9 cellular contexts compared by ENCODE assay signal in genomic region chr16:84614914-84615813, GRCh38. TPM values are rescaled to one million over a fixed set of nuclear protein-coding genes. Genes with fewer than 3 reads are reported as not detected.
DNase-seq lines count a peak whose midpoint lies in the region; ATAC-seq and TF ChIP-seq lines count a peak whose summit lies in the region.
"Had no signal": no experiment of that assay in that cellular context is flagged by ENCODE, and none has a peak within 500 bp of the region (broad histone marks: within the 10 kb centered on the region; RNA-seq: fewer than 3 reads in every experiment).

No MANE protein-coding gene starts in this region.

- DNase-seq in AG04449 (ENCODE audit: low read depth, low spot score) (no peak), COLO829 (ENCODE audit: low spot score) (no peak), H9 (no peak), WERI-Rb-1 (no peak)
- no peak for DNase-seq in activated naive CD8-positive, alpha-beta T cell treated with anti-CD3 and anti-CD28 coated beads for 36 hours
- DNase-seq in stimulated activated naive CD4-positive, alpha-beta T cell (lab: John Stamatoyannopoulos, UW), result no peak
- DNase-seq: NCI-H2081 treated with DMSO at 0.1 percent for 48 hours had no signal

- peak overlapping the region; percentile 97 for H3K4me3 Mint-ChIP-seq in activated naive CD8-positive, alpha-beta T cell treated with anti-CD3 and anti-CD28 coated beads for 36 hours
- peak overlapping the region in 1 of 2 experiments; percentile 64; a peak in 2 of 5 replicates for H3K4me3 Mint-ChIP-seq in H9

- no peak overlapping the region for H3K9ac ChIP-seq in H9 (ENCODE audit: extremely low read depth, insufficient read length, low read length)

- no peak overlapping the region for H4K91ac ChIP-seq in H9 (ENCODE audit: insufficient read length, low read depth, low read length)

- no peak overlapping the region for H4K5ac ChIP-seq in H9 (ENCODE audit: insufficient read length, low read depth, low read length)

- H3K4me2 ChIP-seq in H9 (ENCODE audit: insufficient read depth, insufficient read length, low read length), result no peak overlapping the region

- H2BK5ac ChIP-seq in H9 (ENCODE audit: insufficient read length, low read length), result no peak overlapping the region

- peaks cover 58% of the 10 kb centered on the region for H3K4me1 Mint-ChIP-seq in activated naive CD8-positive, alpha-beta T cell treated with anti-CD3 and anti-CD28 coated beads for 36 hours
- H3K4me1 Mint-ChIP-seq in H9, result peaks cover 32 to 39% of the 10 kb centered on the region in 2 experiments

- H3K56ac ChIP-seq in H9 (ENCODE audit: insufficient read length, low read depth, low read length), result no peak overlapping the region

- no peak overlapping the region for H2BK15ac ChIP-seq in H9 (ENCODE audit: low read depth, low read length)

- H4K8ac ChIP-seq in H9 (replicated peaks; ENCODE audit: insufficient read length, low read depth, low read length), result no peak overlapping the region

- no peaks in the 10 kb centered on the region for H3K9me3 Mint-ChIP-seq in activated naive CD8-positive, alpha-beta T cell treated with anti-CD3 and anti-CD28 coated beads for 36 hours
- H3K9me3 Mint-ChIP-seq in H9, result no peaks in the 10 kb centered on the region

- CTCF ChIA-PET in AG04449 (lab: Yijun Ruan, JAX), result interaction anchor here (1.2 to 18.6 kb wide), 4 partner anchors 10 to 111 kb away, joined by 3 to 446 read pairs (median 8); partner anchors contain the start of gene MEAK7

- H4K20me1 ChIP-seq in H9 (ENCODE audit: control insufficient read depth, insufficient read depth, insufficient read length), result no peaks in the 10 kb centered on the region

- H3K27me3 ChIP-seq in mononuclear cell (ENCODE audit: insufficient read depth, low read length) (no peaks in the 10 kb centered on the region), H9 (ENCODE audit: insufficient read depth, low read length) (peaks cover 3% of the 10 kb centered on the region; the same call in 1 of the 2 replicates), WERI-Rb-1 (ENCODE audit: insufficient read depth, low read depth, severe bottlenecking) (no peaks in the 10 kb centered on the region)

- TF ChIP-seq POLR2A in GM18505 (IDR thresholded peaks at IDR 0.05; ENCODE audit: borderline replicate concordance, extremely low read depth, insufficient read depth, insufficient read length), result peak; percentile 8

- H3K18ac ChIP-seq in H9 (ENCODE audit: insufficient read length, low read depth, low read length), result no peak overlapping the region

- H3K4me3 ChIP-seq in AG04449 (ENCODE audit: low read depth, low read length), result peak overlapping the region; percentile 65
- peak overlapping the region; percentile 73 for H3K4me3 ChIP-seq in mononuclear cell (ENCODE audit: low read length)
- H3K4me3 ChIP-seq in WERI-Rb-1 (ENCODE audit: low read depth, low read length), result no peak overlapping the region

- H2AFZ ChIP-seq in H9 (ENCODE audit: low read length), result no peak overlapping the region

- peaks cover 72% of the 10 kb centered on the region for H3K36me3 Mint-ChIP-seq in activated naive CD8-positive, alpha-beta T cell treated with anti-CD3 and anti-CD28 coated beads for 36 hours
- peaks cover 4 to 16% (median 13%) of the 10 kb centered on the region in 3 experiments for H3K36me3 Mint-ChIP-seq in H9 (ENCODE audit: insufficient read depth in 1 of 3, low read depth in 3 of 3)

- H3K23me2 ChIP-seq in H9 (ENCODE audit: insufficient read length, low read depth, low read length, poor library complexity, severe bottlenecking), result peaks cover 11% of the 10 kb centered on the region

- H3K36me3 ChIP-seq in WERI-Rb-1, result peaks cover 9% of the 10 kb centered on the region; the same call in 1 of the 2 replicates

- no peak overlapping the region for H3K14ac ChIP-seq in H9 (ENCODE audit: insufficient read depth, low read length)

- H3K79me2 ChIP-seq in H9 (ENCODE audit: insufficient read depth, low read length), result peaks cover 11% of the 10 kb centered on the region; the same call in 1 of the 2 replicates

- WGBS in H9 (ENCODE audit: extremely low coverage, insufficient read length, low lambda C conversion rate), result no CpG with 5 or more reads among the region's 20 CpGs

- H3K4ac ChIP-seq in H9 (ENCODE audit: low read depth, low read length), result no peak overlapping the region

- H3K27me3 Mint-ChIP-seq in activated naive CD8-positive, alpha-beta T cell treated with anti-CD3 and anti-CD28 coated beads for 36 hours, result no peaks in the 10 kb centered on the region
- H3K27me3 Mint-ChIP-seq in H9 (ENCODE audit: low read depth), result peaks cover 12% of the 10 kb centered on the region

- no peak for TF ChIP-seq CTCF in AG04449 (IDR thresholded peaks at IDR 0.05; ENCODE audit: insufficient read depth, low read length, missing control alignments)
- no peak for TF ChIP-seq CTCF in H9 (conservative IDR thresholded peaks at IDR 0.05)
- TF ChIP-seq CTCF in WERI-Rb-1 (IDR thresholded peaks at IDR 0.05; ENCODE audit: low read depth, low read length), result no peak

- H2BK12ac ChIP-seq in H9 (ENCODE audit: insufficient read length, low read depth, low read length), result no peak overlapping the region

- H2BK120ac ChIP-seq in H9 (ENCODE audit: low read depth, low read length, poor library complexity, severe bottlenecking), result no peak overlapping the region

- peaks cover 77% of the 10 kb centered on the region for H3K4me1 ChIP-seq in mononuclear cell (ENCODE audit: insufficient read depth, low read length)
- H3K4me1 ChIP-seq in H9 (ENCODE audit: insufficient read depth, low read length), result no peaks in the 10 kb centered on the region

- POLR2A ChIA-PET in AG04449 (lab: Yijun Ruan, JAX), result interaction anchor here (0.7 to 6.2 kb wide), 4 partner anchors 14 to 109 kb away, joined by 3 to 61 read pairs (median 8); no protein-coding TSS in a partner anchor

- H3K27ac Mint-ChIP-seq in activated naive CD8-positive, alpha-beta T cell treated with anti-CD3 and anti-CD28 coated beads for 36 hours, result peak overlapping the region; percentile 88
- peak overlapping the region in 1 of 3 experiments; percentile 40; a peak in 1 of 7 replicates for H3K27ac Mint-ChIP-seq in H9

- H2AK5ac ChIP-seq in H9 (ENCODE audit: insufficient read length, low read length), result no peak overlapping the region

- H3K23ac ChIP-seq in H9 (ENCODE audit: insufficient read length, low read depth, low read length), result no peak overlapping the region

- peaks cover 4% of the 10 kb centered on the region for H3K79me1 ChIP-seq in H9 (ENCODE audit: insufficient read depth, low read depth, low read length, poor library complexity, severe bottlenecking)

- no peak overlapping the region for H3T11ph ChIP-seq in H9 (ENCODE audit: low read length)

- H2BK20ac ChIP-seq in H9 (ENCODE audit: low read depth, low read length, poor library complexity, severe bottlenecking), result no peak overlapping the region

- H3K27ac ChIP-seq in H9 (ENCODE audit: insufficient read length, low read depth, low read length), result no peak overlapping the region
- no peak overlapping the region for H3K27ac ChIP-seq in WERI-Rb-1

- H3K9me3 ChIP-seq in mononuclear cell (ENCODE audit: low read depth, low read length) (no peaks in the 10 kb centered on the region), H9 (ENCODE audit: control insufficient read depth, low read depth, low read length) (no peaks in the 10 kb centered on the region), WERI-Rb-1 (ENCODE audit: severe bottlenecking) (no peaks in the 10 kb centered on the region)

- ATAC-seq in GM18505 (IDR thresholded peaks at IDR 0.05; ENCODE audit: unreplicated experiment), result no peak

RNA-seq across cellular contexts. Expression of gene COTL1, which starts 2.7 kb away (rescaled TPM):
- 100 to 1,000 TPM; 588 to 605 TPM for total RNA-seq in activated naive CD8-positive, alpha-beta T cell treated with anti-CD3 and anti-CD28 coated beads for 36 hours
- total RNA-seq in mononuclear cell (528 TPM), H9 (2021) (81.4 and 88.6 TPM in 2 replicates)

RNA-seq across cellular contexts. Expression of gene KLHL36, which starts 33.1 kb away (rescaled TPM):
- 10 to 100 TPM; 32.6 to 34.8 TPM for total RNA-seq in activated naive CD8-positive, alpha-beta T cell treated with anti-CD3 and anti-CD28 coated beads for 36 hours
- total RNA-seq in mononuclear cell (53.0 TPM), H9 (2021) (32.2 and 36.7 TPM in 2 replicates)
